ENCODE assay signal across 12 cellular contexts in the genomic region with DNA sequence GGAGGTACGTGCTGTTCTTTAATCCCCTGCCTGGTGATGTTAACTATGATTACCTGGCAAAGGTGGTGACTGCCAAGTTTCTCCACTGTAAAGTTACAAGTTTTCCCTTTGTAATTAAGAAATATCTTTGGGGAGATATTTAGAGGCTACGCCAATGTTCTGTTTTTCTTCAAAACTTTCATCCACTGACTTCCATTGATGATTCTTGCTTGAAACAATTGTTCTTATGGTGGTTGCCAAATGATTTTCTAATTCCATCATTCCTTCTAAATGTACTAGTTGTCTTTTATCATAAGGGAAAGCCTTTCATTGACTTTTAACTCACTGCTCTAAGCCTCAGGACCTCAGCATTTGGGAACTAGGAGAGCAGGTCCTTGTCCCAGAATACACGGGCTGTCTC.
"Had no signal": no experiment of that assay in that cellular context is flagged by ENCODE, and none has a peak within 500 bp of the region (broad histone marks: within the 10 kb centered on the region; RNA-seq: fewer than 3 reads in every experiment).

No MANE protein-coding gene starts in this region.

- DNase-seq: activated CD4-positive, alpha-beta T cell treated with anti-CD3 and anti-CD28 coated beads for 36 hours; activated CD8-positive, alpha-beta memory T cell treated with anti-CD3 and anti-CD28 coated beads, Interleukin-2, amount 50 U/mL, for 4 hours; activated CD8-positive, alpha-beta T cell treated with anti-CD3 and anti-CD28 coated beads, Interleukin-2, amount 10 ng/mL, durations not matched to agents 7 days and 5 days; activated effector memory CD4-positive, alpha-beta T cell treated with anti-CD3 and anti-CD28 coated beads, Interleukin-2, amount 50 U/mL, for 16 hours; activated T-cell treated with anti-CD3 and anti-CD28 coated beads, Interleukin-2, amount 50 U/mL, for 48 hours; effector memory CD4-positive, alpha-beta T cell; natural killer cell; retina; stimulated activated CD4-positive, alpha-beta T cell treated with anti-CD3 and anti-CD28 coated beads, Interleukin-2, amount 100 ng/mL, for 48 hours; WERI-Rb-1 had no signal

- ATAC-seq: activated CD4-positive, alpha-beta T cell treated with anti-CD3 and anti-CD28 coated beads for 36 hours; activated CD8-positive, alpha-beta T cell treated with anti-CD3 and anti-CD28 coated beads, Interleukin-2, amount 10 ng/mL, durations not matched to agents 7 days and 5 days; left lobe of liver; natural killer cell; stimulated activated memory B cell treated with anti-CD40 and anti-IgM and Interleukin-4, amounts not matched to agents 10 μg/mL and 1 μg/mL and 100 μg/mL, for 72 hours had no signal

- H3K36me3 ChIP-seq: WERI-Rb-1 had no signal

- H3K27ac ChIP-seq: WERI-Rb-1 had no signal
